In the genomic region with DNA sequence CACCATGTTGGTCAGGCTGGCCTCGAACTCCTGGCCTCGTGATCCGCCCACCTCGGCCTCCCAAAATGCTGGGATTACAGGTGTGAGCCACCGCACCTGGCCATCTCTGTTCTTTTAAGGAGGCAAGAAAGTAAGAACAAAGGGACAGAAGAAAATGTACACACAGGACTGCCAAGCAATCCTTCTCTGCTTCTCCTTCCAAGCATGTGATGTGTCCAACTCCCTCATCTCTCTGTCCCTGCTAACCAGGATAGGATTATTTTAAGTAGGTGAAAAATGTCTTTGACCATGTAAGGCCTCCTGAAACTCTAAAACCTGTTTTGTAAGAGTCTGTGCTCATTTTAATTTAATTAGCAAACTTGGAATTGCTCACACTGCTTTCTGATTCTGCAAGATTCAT, we compare ENCODE assay signal across 10 cellular contexts.
DNase-seq lines count a peak whose midpoint lies in the region; TF ChIP-seq lines count a peak whose summit lies in the region.
"Had no signal": no experiment of that assay in that cellular context is flagged by ENCODE, and none has a peak within 500 bp of the region (broad histone marks: within the 10 kb centered on the region; RNA-seq: fewer than 3 reads in every experiment).

No MANE protein-coding gene starts in this region.

- H3K36me3 ChIP-seq in breast epithelium (no peaks in the 10 kb centered on the region), sigmoid colon (no peaks in the 10 kb centered on the region), uterus (no peaks in the 10 kb centered on the region)

- no peaks in the 10 kb centered on the region for H3K27me3 ChIP-seq in breast epithelium
- no peaks in the 10 kb centered on the region for H3K27me3 ChIP-seq in layer of hippocampus (ENCODE audit: control insufficient read depth, insufficient read depth, low read length)
- no peaks in the 10 kb centered on the region for H3K27me3 ChIP-seq in sigmoid colon
- no peaks in the 10 kb centered on the region for H3K27me3 ChIP-seq in uterus

- H3K27ac ChIP-seq in breast epithelium = peak overlapping the region; percentile 69 to 77
- H3K27ac ChIP-seq in layer of hippocampus (ENCODE audit: low read depth, low read length) = peak overlapping the region; percentile 35
- H3K27ac ChIP-seq in sigmoid colon = peak overlapping the region; percentile 86 to 91 (median 88)
- peak overlapping the region; percentile 87 to 94 for H3K27ac ChIP-seq in uterus
- H3K27ac ChIP-seq: C4-2B had no signal

- no peak for TF ChIP-seq CTCF in breast epithelium (IDR thresholded peaks at IDR 0.05)
- TF ChIP-seq CTCF in sigmoid colon (IDR thresholded peaks at IDR 0.05) = no peak
- TF ChIP-seq CTCF in uterus (IDR thresholded peaks at IDR 0.05) = no peak

- 91 to 92% methylated on average over 5 of the region's 5 CpGs for WGBS in sigmoid colon, 2 donors

- no peak overlapping the region for H3K4me3 ChIP-seq in breast epithelium
- H3K4me3 ChIP-seq in sigmoid colon = no peak overlapping the region
- no peak overlapping the region for H3K4me3 ChIP-seq in uterus

- peak in 1 of 4 donors; percentile 62 for TF ChIP-seq EP300 in sigmoid colon (IDR thresholded peaks at IDR 0.05)

- H3K4me1 ChIP-seq in breast epithelium = peaks cover 7 to 14% of the 10 kb centered on the region in 2 donors
- peaks cover 0 to 89% (median 68%) of the 10 kb centered on the region in 4 donors for H3K4me1 ChIP-seq in sigmoid colon
- peaks cover 5 to 19% of the 10 kb centered on the region in 2 donors for H3K4me1 ChIP-seq in uterus

- H3K9me3 ChIP-seq in breast epithelium (no peaks in the 10 kb centered on the region), sigmoid colon (no peaks in the 10 kb centered on the region), uterus (no peaks in the 10 kb centered on the region)

- DNase-seq in breast epithelium (ENCODE audit: low spot score in 2 of 2) (no peak), sigmoid colon (no peak), uterus (peak in 1 of 2 donors; percentile 34), superior temporal gyrus (ENCODE audit: extremely low spot score) (no peak), hippocampal formation (lab: John Stamatoyannopoulos, UW) (no peak), DMS153 (lab: John Stamatoyannopoulos, UW) (no peak)
- DNase-seq: KG1, NCI-H1105 had no signal

- intact Hi-C loops in breast epithelium (cut with DNase I; ENCODE audit: low total_unique reads) = no loop called here
- intact Hi-C loops in sigmoid colon (cut with DNase I) = loop anchor here (2.0 to 5.0 kb wide), 4 partner anchors 41 to 149 kb away; a partner anchor contains a TSS
- intact Hi-C loops in uterus (cut with DNase I; ENCODE audit: low total_unique reads) = no loop called here

- TF ChIP-seq POLR2A in breast epithelium (IDR thresholded peaks at IDR 0.05) (no peak), sigmoid colon (IDR thresholded peaks at IDR 0.05) (no peak), uterus (IDR thresholded peaks at IDR 0.05) (no peak)

Comparison
In these comparisons a context has a peak if more than half of its experiments do, and no peak if none do; other contexts are left out.
1. H3K27ac ChIP-seq: peak in every context shown above with its lines; median percentile 90 in uterus; 88 in sigmoid colon; 73 in breast epithelium; 35 in layer of hippocampus.